Comparison of ENCODE assay signal across 1 cellular context in the genomic region with DNA sequence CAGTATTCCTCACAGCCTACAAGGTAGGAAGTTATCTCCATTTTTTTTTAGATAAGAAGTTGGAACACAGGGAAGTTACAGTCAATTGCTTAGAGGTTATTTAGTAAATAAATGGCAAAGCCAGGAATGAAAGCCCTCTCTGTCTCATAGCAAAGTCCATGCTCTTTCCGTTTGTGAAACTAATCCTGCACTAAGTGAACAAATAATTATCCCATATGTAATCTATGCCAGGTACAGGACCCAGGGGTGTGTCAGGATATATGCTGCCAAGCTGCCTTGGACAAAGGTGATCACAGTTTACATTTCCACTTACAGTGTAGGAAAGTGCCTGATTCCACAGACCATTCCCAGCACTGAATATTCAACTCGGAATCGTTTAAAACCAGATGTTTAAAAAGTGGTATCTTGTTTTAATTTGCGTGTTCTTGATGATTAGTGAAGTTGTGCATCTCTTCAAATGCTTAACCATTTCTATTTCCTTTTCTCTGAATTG.
TF ChIP-seq lines count a peak whose summit lies in the region.

No MANE protein-coding gene starts in this region.

TF ChIP-seq in HepG2, 621 proteins besides CTCF, POLR2A, EP300 and RAD21 (continued from another document and continues in another):
- TF ChIP-seq, protein P1, sequence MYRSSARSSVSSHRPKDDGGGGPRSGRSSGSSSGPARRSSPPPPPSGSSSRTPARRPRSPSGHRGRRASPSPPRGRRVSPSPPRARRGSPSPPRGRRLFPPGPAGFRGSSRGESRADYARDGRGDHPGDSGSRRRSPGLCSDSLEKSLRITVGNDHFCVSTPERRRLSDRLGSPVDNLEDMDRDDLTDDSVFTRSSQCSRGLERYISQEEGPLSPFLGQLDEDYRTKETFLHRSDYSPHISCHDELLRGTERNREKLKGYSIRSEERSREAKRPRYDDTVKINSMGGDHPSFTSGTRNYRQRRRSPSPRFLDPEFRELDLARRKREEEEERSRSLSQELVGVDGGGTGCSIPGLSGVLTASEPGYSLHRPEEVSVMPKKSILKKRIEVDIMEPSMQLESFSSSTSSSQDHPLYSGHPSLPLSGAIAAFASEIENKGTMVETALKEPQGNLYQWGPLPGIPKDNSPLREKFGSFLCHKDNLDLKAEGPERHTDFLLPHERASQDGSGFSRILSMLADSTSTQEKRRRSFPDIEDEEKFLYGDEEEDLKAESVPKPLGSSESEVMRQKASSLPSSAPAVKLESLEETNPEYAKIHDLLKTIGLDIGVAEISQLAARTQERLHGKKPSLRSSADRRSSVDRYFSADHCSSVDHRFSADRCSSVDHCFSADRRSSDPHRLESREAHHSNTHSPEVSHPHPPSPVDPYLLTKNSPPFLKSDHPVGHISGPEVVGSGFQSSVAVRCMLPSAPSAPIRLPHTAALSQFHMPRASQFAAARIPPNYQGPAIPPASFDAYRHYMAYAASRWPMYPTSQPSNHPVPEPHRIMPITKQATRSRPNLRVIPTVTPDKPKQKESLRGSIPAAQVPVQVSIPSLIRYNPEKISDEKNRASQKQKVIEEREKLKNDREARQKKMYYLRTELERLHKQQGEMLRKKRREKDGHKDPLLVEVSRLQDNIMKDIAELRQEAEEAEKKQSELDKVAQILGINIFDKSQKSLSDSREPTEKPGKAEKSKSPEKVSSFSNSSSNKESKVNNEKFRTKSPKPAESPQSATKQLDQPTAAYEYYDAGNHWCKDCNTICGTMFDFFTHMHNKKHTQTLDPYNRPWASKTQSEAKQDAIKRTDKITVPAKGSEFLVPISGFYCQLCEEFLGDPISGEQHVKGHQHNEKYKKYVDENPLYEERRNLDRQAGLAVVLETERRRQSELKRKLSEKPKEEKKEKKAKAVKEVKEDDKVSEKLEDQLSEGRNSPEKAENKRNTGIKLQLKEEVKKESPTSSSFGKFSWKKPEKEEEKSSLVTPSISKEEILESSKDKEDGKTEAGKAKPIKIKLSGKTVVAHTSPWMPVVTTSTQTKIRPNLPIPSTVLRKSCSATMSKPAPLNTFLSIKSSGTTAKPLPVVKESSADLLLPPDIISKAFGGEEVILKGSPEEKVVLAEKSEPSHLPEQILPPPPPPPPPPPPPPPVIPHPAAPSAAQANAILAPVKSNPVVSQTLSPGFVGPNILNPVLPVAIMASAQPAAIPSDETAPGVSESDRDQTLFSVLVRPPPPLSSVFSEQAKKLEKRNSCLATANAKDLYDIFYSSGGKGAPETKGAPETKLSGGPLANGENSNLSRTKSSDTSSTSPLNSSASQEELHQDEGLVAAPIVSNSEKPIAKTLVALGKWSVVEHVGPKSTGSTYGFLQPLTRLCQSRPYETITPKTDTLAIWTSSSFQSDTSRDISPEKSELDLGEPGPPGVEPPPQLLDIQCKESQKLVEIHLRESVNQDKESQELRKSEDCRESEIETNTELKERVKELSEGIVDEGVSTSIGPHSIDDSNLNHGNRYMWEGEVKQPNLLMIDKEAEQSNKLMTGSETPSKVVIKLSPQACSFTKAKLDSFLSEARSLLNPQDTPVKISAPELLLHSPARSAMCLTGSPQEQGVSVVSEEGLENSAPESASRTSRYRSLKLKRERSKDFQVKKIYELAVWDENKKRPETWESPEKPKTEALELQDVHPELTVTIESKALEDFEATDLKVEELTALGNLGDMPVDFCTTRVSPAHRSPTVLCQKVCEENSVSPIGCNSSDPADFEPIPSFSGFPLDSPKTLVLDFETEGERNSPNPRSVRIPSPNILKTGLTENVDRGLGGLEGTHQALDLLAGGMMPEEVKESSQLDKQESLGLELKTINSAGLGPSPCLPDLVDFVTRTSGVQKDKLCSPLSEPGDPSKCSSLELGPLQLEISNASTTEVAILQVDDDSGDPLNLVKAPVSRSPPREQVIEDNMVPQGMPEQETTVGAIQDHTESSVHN (CRISPR knock-in tag; IDR thresholded peaks at IDR 0.05) = no peak
- TF ChIP-seq RFX1 (IDR thresholded peaks at IDR 0.05) (no peak), ZNF614 (CRISPR knock-in tag; IDR thresholded peaks at IDR 0.05; ENCODE audit: borderline replicate concordance) (peak; percentile 69), PHB2 (IDR thresholded peaks at IDR 0.05; ENCODE audit: partially characterized antibody) (no peak), HOXA5 (CRISPR knock-in tag; IDR thresholded peaks at IDR 0.05) (peak; percentile 14; the same call in 1 of the 2 replicates), ZNF547 (CRISPR knock-in tag; IDR thresholded peaks at IDR 0.05) (no peak), SMAD1 (CRISPR knock-in tag; IDR thresholded peaks at IDR 0.05; ENCODE audit: borderline replicate concordance, low read depth) (no peak), FOXK1 (CRISPR knock-in tag; IDR thresholded peaks at IDR 0.05; ENCODE audit: borderline replicate concordance, low read depth) (no peak; the same call in 1 of the 2 replicates), MXD4 (CRISPR knock-in tag; IDR thresholded peaks at IDR 0.05) (no peak), EHMT2 (IDR thresholded peaks at IDR 0.05; ENCODE audit: borderline replicate concordance, low read depth, low read length) (no peak), ZNF75D (CRISPR knock-in tag; IDR thresholded peaks at IDR 0.05; ENCODE audit: borderline replicate concordance) (no peak), ZSCAN21 (CRISPR knock-in tag; IDR thresholded peaks at IDR 0.05; ENCODE audit: borderline replicate concordance) (peak; percentile 59; the same call in 1 of the 2 replicates), ZNF605 (CRISPR knock-in tag; IDR thresholded peaks at IDR 0.05) (no peak), XRCC5 (optimal IDR thresholded peaks at IDR 0.05; ENCODE audit: low read length) (no peak), FOXO1 (CRISPR knock-in tag; IDR thresholded peaks at IDR 0.05) (peak; percentile 69), IKZF1 (IDR thresholded peaks at IDR 0.05) (no peak), NR2F2 (IDR thresholded peaks at IDR 0.05; ENCODE audit: borderline replicate concordance, low read depth) (peak; percentile 57; the same call in 1 of the 2 replicates), ZNF550 (CRISPR knock-in tag; IDR thresholded peaks at IDR 0.05; ENCODE audit: borderline replicate concordance) (no peak), DPF2 (CRISPR knock-in tag; IDR thresholded peaks at IDR 0.05; ENCODE audit: borderline replicate concordance, low read depth) (peak; percentile 92), MYNN (CRISPR knock-in tag; IDR thresholded peaks at IDR 0.05; ENCODE audit: low read depth) (no peak), SYNCRIP (IDR thresholded peaks at IDR 0.05; ENCODE audit: insufficient read depth, low read depth, low read length) (no peak), ZNF12 (CRISPR knock-in tag; IDR thresholded peaks at IDR 0.05) (peak; percentile 66; the same call in 1 of the 2 replicates), CCDC6 (CRISPR knock-in tag; IDR thresholded peaks at IDR 0.05) (no peak), TAF1 (CRISPR knock-in tag; IDR thresholded peaks at IDR 0.05) (no peak), TP53 (CRISPR knock-in tag; conservative IDR thresholded peaks at IDR 0.05) (no peak)
- TF ChIP-seq, protein P2, sequence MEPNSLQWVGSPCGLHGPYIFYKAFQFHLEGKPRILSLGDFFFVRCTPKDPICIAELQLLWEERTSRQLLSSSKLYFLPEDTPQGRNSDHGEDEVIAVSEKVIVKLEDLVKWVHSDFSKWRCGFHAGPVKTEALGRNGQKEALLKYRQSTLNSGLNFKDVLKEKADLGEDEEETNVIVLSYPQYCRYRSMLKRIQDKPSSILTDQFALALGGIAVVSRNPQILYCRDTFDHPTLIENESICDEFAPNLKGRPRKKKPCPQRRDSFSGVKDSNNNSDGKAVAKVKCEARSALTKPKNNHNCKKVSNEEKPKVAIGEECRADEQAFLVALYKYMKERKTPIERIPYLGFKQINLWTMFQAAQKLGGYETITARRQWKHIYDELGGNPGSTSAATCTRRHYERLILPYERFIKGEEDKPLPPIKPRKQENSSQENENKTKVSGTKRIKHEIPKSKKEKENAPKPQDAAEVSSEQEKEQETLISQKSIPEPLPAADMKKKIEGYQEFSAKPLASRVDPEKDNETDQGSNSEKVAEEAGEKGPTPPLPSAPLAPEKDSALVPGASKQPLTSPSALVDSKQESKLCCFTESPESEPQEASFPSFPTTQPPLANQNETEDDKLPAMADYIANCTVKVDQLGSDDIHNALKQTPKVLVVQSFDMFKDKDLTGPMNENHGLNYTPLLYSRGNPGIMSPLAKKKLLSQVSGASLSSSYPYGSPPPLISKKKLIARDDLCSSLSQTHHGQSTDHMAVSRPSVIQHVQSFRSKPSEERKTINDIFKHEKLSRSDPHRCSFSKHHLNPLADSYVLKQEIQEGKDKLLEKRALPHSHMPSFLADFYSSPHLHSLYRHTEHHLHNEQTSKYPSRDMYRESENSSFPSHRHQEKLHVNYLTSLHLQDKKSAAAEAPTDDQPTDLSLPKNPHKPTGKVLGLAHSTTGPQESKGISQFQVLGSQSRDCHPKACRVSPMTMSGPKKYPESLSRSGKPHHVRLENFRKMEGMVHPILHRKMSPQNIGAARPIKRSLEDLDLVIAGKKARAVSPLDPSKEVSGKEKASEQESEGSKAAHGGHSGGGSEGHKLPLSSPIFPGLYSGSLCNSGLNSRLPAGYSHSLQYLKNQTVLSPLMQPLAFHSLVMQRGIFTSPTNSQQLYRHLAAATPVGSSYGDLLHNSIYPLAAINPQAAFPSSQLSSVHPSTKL (CRISPR knock-in tag; IDR thresholded peaks at IDR 0.05) = peak; percentile 94
- TF ChIP-seq, protein P3, sequence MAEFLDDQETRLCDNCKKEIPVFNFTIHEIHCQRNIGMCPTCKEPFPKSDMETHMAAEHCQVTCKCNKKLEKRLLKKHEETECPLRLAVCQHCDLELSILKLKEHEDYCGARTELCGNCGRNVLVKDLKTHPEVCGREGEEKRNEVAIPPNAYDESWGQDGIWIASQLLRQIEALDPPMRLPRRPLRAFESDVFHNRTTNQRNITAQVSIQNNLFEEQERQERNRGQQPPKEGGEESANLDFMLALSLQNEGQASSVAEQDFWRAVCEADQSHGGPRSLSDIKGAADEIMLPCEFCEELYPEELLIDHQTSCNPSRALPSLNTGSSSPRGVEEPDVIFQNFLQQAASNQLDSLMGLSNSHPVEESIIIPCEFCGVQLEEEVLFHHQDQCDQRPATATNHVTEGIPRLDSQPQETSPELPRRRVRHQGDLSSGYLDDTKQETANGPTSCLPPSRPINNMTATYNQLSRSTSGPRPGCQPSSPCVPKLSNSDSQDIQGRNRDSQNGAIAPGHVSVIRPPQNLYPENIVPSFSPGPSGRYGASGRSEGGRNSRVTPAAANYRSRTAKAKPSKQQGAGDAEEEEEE (CRISPR knock-in tag; IDR thresholded peaks at IDR 0.05; ENCODE audit: borderline replicate concordance) = no peak
- TF ChIP-seq, protein P4, sequence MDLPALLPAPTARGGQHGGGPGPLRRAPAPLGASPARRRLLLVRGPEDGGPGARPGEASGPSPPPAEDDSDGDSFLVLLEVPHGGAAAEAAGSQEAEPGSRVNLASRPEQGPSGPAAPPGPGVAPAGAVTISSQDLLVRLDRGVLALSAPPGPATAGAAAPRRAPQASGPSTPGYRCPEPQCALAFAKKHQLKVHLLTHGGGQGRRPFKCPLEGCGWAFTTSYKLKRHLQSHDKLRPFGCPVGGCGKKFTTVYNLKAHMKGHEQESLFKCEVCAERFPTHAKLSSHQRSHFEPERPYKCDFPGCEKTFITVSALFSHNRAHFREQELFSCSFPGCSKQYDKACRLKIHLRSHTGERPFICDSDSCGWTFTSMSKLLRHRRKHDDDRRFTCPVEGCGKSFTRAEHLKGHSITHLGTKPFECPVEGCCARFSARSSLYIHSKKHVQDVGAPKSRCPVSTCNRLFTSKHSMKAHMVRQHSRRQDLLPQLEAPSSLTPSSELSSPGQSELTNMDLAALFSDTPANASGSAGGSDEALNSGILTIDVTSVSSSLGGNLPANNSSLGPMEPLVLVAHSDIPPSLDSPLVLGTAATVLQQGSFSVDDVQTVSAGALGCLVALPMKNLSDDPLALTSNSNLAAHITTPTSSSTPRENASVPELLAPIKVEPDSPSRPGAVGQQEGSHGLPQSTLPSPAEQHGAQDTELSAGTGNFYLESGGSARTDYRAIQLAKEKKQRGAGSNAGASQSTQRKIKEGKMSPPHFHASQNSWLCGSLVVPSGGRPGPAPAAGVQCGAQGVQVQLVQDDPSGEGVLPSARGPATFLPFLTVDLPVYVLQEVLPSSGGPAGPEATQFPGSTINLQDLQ (CRISPR knock-in tag; IDR thresholded peaks at IDR 0.05) = no peak
- TF ChIP-seq, protein P5, sequence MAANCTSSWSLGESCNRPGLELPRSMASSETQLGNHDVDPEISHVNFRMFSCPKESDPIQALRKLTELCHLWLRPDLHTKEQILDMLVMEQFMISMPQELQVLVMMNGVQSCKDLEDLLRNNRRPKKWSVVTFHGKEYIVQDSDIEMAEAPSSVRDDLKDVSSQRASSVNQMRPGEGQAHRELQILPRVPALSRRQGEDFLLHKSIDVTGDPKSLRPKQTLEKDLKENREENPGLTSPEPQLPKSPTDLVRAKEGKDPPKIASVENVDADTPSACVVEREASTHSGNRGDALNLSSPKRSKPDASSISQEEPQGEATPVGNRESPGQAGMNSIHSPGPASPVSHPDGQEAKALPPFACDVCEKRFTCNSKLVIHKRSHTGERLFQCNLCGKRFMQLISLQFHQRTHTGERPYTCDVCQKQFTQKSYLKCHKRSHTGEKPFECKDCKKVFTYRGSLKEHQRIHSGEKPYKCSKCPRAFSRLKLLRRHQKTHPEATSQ (CRISPR knock-in tag; IDR thresholded peaks at IDR 0.05; ENCODE audit: borderline replicate concordance) = 0 out of 2 replicates have a peak, but pooled peaks have one; percentile 82
- TF ChIP-seq, protein P6, sequence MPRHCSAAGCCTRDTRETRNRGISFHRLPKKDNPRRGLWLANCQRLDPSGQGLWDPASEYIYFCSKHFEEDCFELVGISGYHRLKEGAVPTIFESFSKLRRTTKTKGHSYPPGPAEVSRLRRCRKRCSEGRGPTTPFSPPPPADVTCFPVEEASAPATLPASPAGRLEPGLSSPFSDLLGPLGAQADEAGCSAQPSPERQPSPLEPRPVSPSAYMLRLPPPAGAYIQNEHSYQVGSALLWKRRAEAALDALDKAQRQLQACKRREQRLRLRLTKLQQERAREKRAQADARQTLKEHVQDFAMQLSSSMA (CRISPR knock-in tag; IDR thresholded peaks at IDR 0.05) = no peak
- TF ChIP-seq, protein P7, sequence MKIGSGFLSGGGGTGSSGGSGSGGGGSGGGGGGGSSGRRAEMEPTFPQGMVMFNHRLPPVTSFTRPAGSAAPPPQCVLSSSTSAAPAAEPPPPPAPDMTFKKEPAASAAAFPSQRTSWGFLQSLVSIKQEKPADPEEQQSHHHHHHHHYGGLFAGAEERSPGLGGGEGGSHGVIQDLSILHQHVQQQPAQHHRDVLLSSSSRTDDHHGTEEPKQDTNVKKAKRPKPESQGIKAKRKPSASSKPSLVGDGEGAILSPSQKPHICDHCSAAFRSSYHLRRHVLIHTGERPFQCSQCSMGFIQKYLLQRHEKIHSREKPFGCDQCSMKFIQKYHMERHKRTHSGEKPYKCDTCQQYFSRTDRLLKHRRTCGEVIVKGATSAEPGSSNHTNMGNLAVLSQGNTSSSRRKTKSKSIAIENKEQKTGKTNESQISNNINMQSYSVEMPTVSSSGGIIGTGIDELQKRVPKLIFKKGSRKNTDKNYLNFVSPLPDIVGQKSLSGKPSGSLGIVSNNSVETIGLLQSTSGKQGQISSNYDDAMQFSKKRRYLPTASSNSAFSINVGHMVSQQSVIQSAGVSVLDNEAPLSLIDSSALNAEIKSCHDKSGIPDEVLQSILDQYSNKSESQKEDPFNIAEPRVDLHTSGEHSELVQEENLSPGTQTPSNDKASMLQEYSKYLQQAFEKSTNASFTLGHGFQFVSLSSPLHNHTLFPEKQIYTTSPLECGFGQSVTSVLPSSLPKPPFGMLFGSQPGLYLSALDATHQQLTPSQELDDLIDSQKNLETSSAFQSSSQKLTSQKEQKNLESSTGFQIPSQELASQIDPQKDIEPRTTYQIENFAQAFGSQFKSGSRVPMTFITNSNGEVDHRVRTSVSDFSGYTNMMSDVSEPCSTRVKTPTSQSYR (CRISPR knock-in tag; IDR thresholded peaks at IDR 0.05; ENCODE audit: borderline replicate concordance) = no peak; the same call in 1 of the 2 replicates
